In genomic region chr6:129544892-129545612, GRCh38 we compare ENCODE assay signal across 24 cellular contexts.
"Had no signal": no experiment of that assay in that cellular context is flagged by ENCODE, and none has a peak within 500 bp of the region (broad histone marks: within the 10 kb centered on the region; RNA-seq: fewer than 3 reads in every experiment).

No MANE protein-coding gene starts in this region.

- H3K9me3 ChIP-seq: Peyer's patch, SJCRH30 had no signal

- H3K36me3 ChIP-seq: Peyer's patch, SJCRH30 had no signal

- H3K36me3 Mint-ChIP-seq: activated CD4-positive, alpha-beta memory T cell treated with anti-CD3 and anti-CD28 coated beads for 36 hours; activated naive CD4-positive, alpha-beta T cell treated with anti-CD3 and anti-CD28 coated beads, Interleukin-2, amount 10 ng/mL, durations not matched to agents 7 days and 5 days had no signal

- H3K9me3 Mint-ChIP-seq: activated CD4-positive, alpha-beta memory T cell treated with anti-CD3 and anti-CD28 coated beads for 36 hours; activated CD4-positive, alpha-beta T cell treated with anti-CD3 and anti-CD28 coated beads, Interleukin-2, amount 10 ng/mL, durations not matched to agents 7 days and 5 days; activated naive CD4-positive, alpha-beta T cell treated with anti-CD3 and anti-CD28 coated beads, Interleukin-2, amount 10 ng/mL, durations not matched to agents 7 days and 5 days; activated T-cell treated with anti-CD3 and anti-CD28 coated beads, Interleukin-2, amount 50 U/mL, for 72 hours; activated T-helper 2 cell treated with anti-CD3 and anti-CD28 coated beads, Interferon-gamma antibody, Interleukin-2, Interleukin-4, amounts not matched to agents 10 μg/mL and 5 μg/mL and 100 μg/mL, durations not matched to agents 14 hours and 24 hours and 36 hours had no signal

- H3K27ac Mint-ChIP-seq: activated CD4-positive, alpha-beta memory T cell treated with anti-CD3 and anti-CD28 coated beads for 36 hours; activated CD4-positive, alpha-beta T cell treated with anti-CD3 and anti-CD28 coated beads, Interleukin-2, amount 10 ng/mL, durations not matched to agents 7 days and 5 days; activated naive CD4-positive, alpha-beta T cell treated with anti-CD3 and anti-CD28 coated beads, Interleukin-2, amount 10 ng/mL, durations not matched to agents 7 days and 5 days; activated naive CD8-positive, alpha-beta T cell treated with anti-CD3 and anti-CD28 coated beads for 36 hours; activated T-cell treated with anti-CD3 and anti-CD28 coated beads, Interleukin-2, amount 50 U/mL, for 72 hours; activated T-helper 2 cell treated with anti-CD3 and anti-CD28 coated beads, Interferon-gamma antibody, Interleukin-2, Interleukin-4, amounts not matched to agents 10 μg/mL and 5 μg/mL and 100 μg/mL, durations not matched to agents 14 hours and 24 hours and 36 hours had no signal

- H3K27ac ChIP-seq: Peyer's patch, RWPE1, SJCRH30, VCaP had no signal

- H3K4me1 Mint-ChIP-seq: activated CD4-positive, alpha-beta T cell treated with anti-CD3 and anti-CD28 coated beads, Interleukin-2, amount 10 ng/mL, durations not matched to agents 7 days and 5 days had no signal

- H3K4me1 ChIP-seq: Peyer's patch, SJCRH30 had no signal

- H3K4me3 Mint-ChIP-seq: activated CD4-positive, alpha-beta memory T cell treated with anti-CD3 and anti-CD28 coated beads for 36 hours; activated CD4-positive, alpha-beta T cell treated with anti-CD3 and anti-CD28 coated beads, Interleukin-2, amount 10 ng/mL, durations not matched to agents 7 days and 5 days; activated naive CD4-positive, alpha-beta T cell treated with anti-CD3 and anti-CD28 coated beads, Interleukin-2, amount 10 ng/mL, durations not matched to agents 7 days and 5 days; activated naive CD8-positive, alpha-beta T cell treated with anti-CD3 and anti-CD28 coated beads for 36 hours; activated T-cell treated with anti-CD3 and anti-CD28 coated beads, Interleukin-2, amount 50 U/mL, for 72 hours had no signal

- H3K9ac ChIP-seq: SK-N-SH had no signal

- H3K27me3 Mint-ChIP-seq: activated CD4-positive, alpha-beta memory T cell treated with anti-CD3 and anti-CD28 coated beads for 36 hours; activated naive CD4-positive, alpha-beta T cell treated with anti-CD3 and anti-CD28 coated beads, Interleukin-2, amount 10 ng/mL, durations not matched to agents 7 days and 5 days; activated naive CD8-positive, alpha-beta T cell treated with anti-CD3 and anti-CD28 coated beads for 36 hours had no signal

- FAIRE-seq: bronchial epithelial cell had no signal

- H3K4me3 ChIP-seq: Peyer's patch, SJCRH30 had no signal

- H3K27me3 ChIP-seq: Peyer's patch, SJCRH30 had no signal

- ATAC-seq: activated T-cell treated with anti-CD3 and anti-CD28 coated beads, Interleukin-2, amount 50 U/mL, for 72 hours had no signal

- H3K4me2 ChIP-seq: SK-N-SH had no signal

- DNase-seq: activated CD4-positive, alpha-beta memory T cell treated with anti-CD3 and anti-CD28 coated beads for 36 hours; activated CD4-positive, alpha-beta T cell treated with anti-CD3 and anti-CD28 coated beads, Interleukin-2, amount 10 ng/mL, durations not matched to agents 7 days and 5 days; activated CD4-positive, CD25-positive, alpha-beta regulatory T cell; activated gamma-delta T cell treated with Interleukin-2 at 50 U/mL for 16 hours; activated naive CD4-positive, alpha-beta T cell treated with anti-CD3 and anti-CD28 coated beads, Interleukin-2, amount 10 ng/mL, durations not matched to agents 7 days and 5 days; activated naive CD8-positive, alpha-beta T cell treated with anti-CD3 and anti-CD28 coated beads for 36 hours; activated T-cell treated with anti-CD3 and anti-CD28 coated beads, Interleukin-2, amount 50 U/mL, for 72 hours; anterior cingulate cortex; central memory CD4-positive, alpha-beta T cell; MM.1S; NCI-H1105; NCI-H1436; NCI-H1694 treated with DMSO at 0.1 percent for 48 hours; NCI-H2029 treated with DMSO at 0.1 percent for 48 hours; NCI-H510A treated with DMSO at 0.1 percent for 48 hours; Peyer's patch; Right ventricle myocardium superior; SJCRH30; SK-N-SH; T-helper 1 cell had no signal
